ENCODE assay signal across 21 cellular contexts in genomic region chr4:164224871-164225270, GRCh38.
A peak's percentile ranks its signal among the peaks of the same experiment; 100 is the strongest.
DNase-seq lines count a peak whose midpoint lies in the region; ATAC-seq and TF ChIP-seq lines count a peak whose summit lies in the region.
"Had no signal": no experiment of that assay in that cellular context is flagged by ENCODE, and none has a peak within 500 bp of the region (broad histone marks: within the 10 kb centered on the region; RNA-seq: fewer than 3 reads in every experiment).

No MANE protein-coding gene starts in this region.

- no TSS peak for BruUV-seq in A673 (replicated peaks; lab: Mats Ljungman, UMichigan)

- no peak overlapping the region for H3K9ac ChIP-seq in SK-N-MC (ENCODE audit: insufficient read length)

- intact Hi-C loops in A673 (cut with micrococcal nuclease; ENCODE audit: unreplicated experiment) (no loop called here), Right ventricle myocardium inferior (cut with DNase I) (no loop called here)

- H3K27ac ChIP-seq in A673 (ENCODE audit: low read depth, low read length, poor library complexity, severe bottlenecking) = no peak overlapping the region
- no peak overlapping the region for H3K27ac ChIP-seq in SK-N-MC
- H3K27ac ChIP-seq in tibial nerve = no peak overlapping the region
- H3K27ac ChIP-seq: PC-9 had no signal

- H3K4me1 ChIP-seq in A673 (ENCODE audit: insufficient read depth, low read length, poor library complexity, severe bottlenecking) (peaks cover 30% of the 10 kb centered on the region), tibial nerve (no peaks in the 10 kb centered on the region)

- CTCF ChIA-PET in A673 (lab: Charles Lee) = no interaction called here

- H3K36me3 ChIP-seq in A673 (ENCODE audit: insufficient read depth, low read length, poor library complexity, severe bottlenecking) = no peaks in the 10 kb centered on the region
- no peaks in the 10 kb centered on the region for H3K36me3 ChIP-seq in SK-N-MC (ENCODE audit: insufficient read depth, low read length)
- no peaks in the 10 kb centered on the region for H3K36me3 ChIP-seq in tibial nerve
- H3K36me3 ChIP-seq: MG63 had no signal

- POLR2A ChIA-PET in A673 (lab: Charles Lee; ENCODE audit: low non-redundant PET) = no interaction called here

- DNase-seq in A673 (ENCODE audit: low spot score) (peak; percentile 89), LHCN-M2 (ENCODE audit: low read depth) (peak; percentile 70), SK-N-MC (ENCODE audit: low read depth, low spot score) (peak; percentile 39), myocyte (ENCODE audit: low read depth) (peak; percentile 58), tibial nerve (ENCODE audit: low spot score in 2 of 2) (no peak), Right ventricle myocardium inferior (ENCODE audit: missing footprints) (no peak)
- DNase-seq: CD4-positive, CD25-positive, alpha-beta regulatory T cell; DMS 273 treated with DMSO at 0.1 percent for 48 hours; DMS79 treated with DMSO at 0.1 percent for 48 hours; Kasumi-1; MG63; NCI-H1417 treated with DMSO at 0.1 percent for 48 hours; NCI-H187 treated with DMSO at 0.1 percent for 48 hours; NCI-H2107; NCI-H345; NCI-H526; PC-9; RPMI8226; SHP77 treated with DMSO at 0.1 percent for 48 hours had no signal

- no peak for TF ChIP-seq POLR2A in tibial nerve (IDR thresholded peaks at IDR 0.05)

- H3K9me3 ChIP-seq in A673 (ENCODE audit: low read depth, low read length, poor library complexity, severe bottlenecking) (peaks cover 6% of the 10 kb centered on the region), SK-N-MC (ENCODE audit: low read depth, low read length) (no peaks in the 10 kb centered on the region), tibial nerve (peaks cover 0 to 5% (median 0%) of the 10 kb centered on the region in 4 donors)

- H3K4me3 ChIP-seq in A673 (ENCODE audit: low read depth, low read length, poor library complexity, severe bottlenecking) (no peak overlapping the region), SK-N-MC (no peak overlapping the region), tibial nerve (no peak overlapping the region)
- H3K4me3 ChIP-seq: MG63, PC-9 had no signal

- TF ChIP-seq CTCF in A673 (conservative IDR thresholded peaks at IDR 0.05; ENCODE audit: low read depth, low read length) (no peak), tibial nerve (IDR thresholded peaks at IDR 0.05) (no peak)

- ATAC-seq in Right ventricle myocardium inferior = no peak
- ATAC-seq in HG03520 (IDR thresholded peaks at IDR 0.05; ENCODE audit: unreplicated experiment) = no peak
- ATAC-seq: HCT116 had no signal

- H3K27me3 ChIP-seq in A673 (replicated peaks; ENCODE audit: insufficient read depth, low read depth, low read length, poor library complexity) = no peaks in the 10 kb centered on the region
- no peaks in the 10 kb centered on the region for H3K27me3 ChIP-seq in tibial nerve
- H3K27me3 ChIP-seq: MG63 had no signal

- no peak for TF ChIP-seq EP300 in tibial nerve (IDR thresholded peaks at IDR 0.05)

Comparison
In these comparisons a context has a peak if more than half of its experiments do, and no peak if none do; other contexts are left out.
1. DNase-seq: peak in A673 (single experiment), LHCN-M2 (single experiment), SK-N-MC (single experiment) and myocyte (single experiment); none in tibial nerve (0 of 2) and Right ventricle myocardium inferior (single experiment).